Comparison of ENCODE assay signal across 12 cellular contexts in genomic region chr21:44442266-44443125, GRCh38. TPM values are rescaled to one million over a fixed set of nuclear protein-coding genes. Genes with fewer than 3 reads are reported as not detected.
A peak's percentile ranks its signal among the peaks of the same experiment; 100 is the strongest.
DNase-seq lines count a peak whose midpoint lies in the region; ATAC-seq and TF ChIP-seq lines count a peak whose summit lies in the region.
"Had no signal": no experiment of that assay in that cellular context is flagged by ENCODE, and none has a peak within 500 bp of the region (broad histone marks: within the 10 kb centered on the region; RNA-seq: fewer than 3 reads in every experiment).

No MANE protein-coding gene starts in this region.

- ATAC-seq in Right ventricle myocardium superior (ENCODE audit: poor library complexity), result no peak
- ATAC-seq in GM18502 (IDR thresholded peaks at IDR 0.05; ENCODE audit: poor library complexity, unreplicated experiment), result no peak

- H3K36me3 Mint-ChIP-seq in chondrocyte (ENCODE audit: low read depth) (no peaks in the 10 kb centered on the region), nephron progenitor cell (ENCODE audit: low read depth) (no peaks in the 10 kb centered on the region)

- TF ChIP-seq CTCF in chondrocyte (IDR thresholded peaks at IDR 0.05) (no peak), nephron progenitor cell (IDR thresholded peaks at IDR 0.05) (no peak)

- H3K9me3 Mint-ChIP-seq in chondrocyte (ENCODE audit: low read depth) (no peaks in the 10 kb centered on the region), nephron progenitor cell (no peaks in the 10 kb centered on the region)

- H3K27ac Mint-ChIP-seq in chondrocyte (ENCODE audit: unreplicated experiment) (no peak overlapping the region), nephron progenitor cell (no peak overlapping the region)

- DNase-seq in Right ventricle myocardium superior (peak; percentile 30), cardiac septum (ENCODE audit: low spot score) (no peak), chondrocyte (ENCODE audit: low spot score) (peak; percentile 53), nephron progenitor cell (peak; percentile 4), SW 1271 (lab: John Stamatoyannopoulos, UW) (no peak), kidney glomerular epithelial cell (lab: John Stamatoyannopoulos, UW) (no peak), midbrain (lab: John Stamatoyannopoulos, UW) (no peak)
- DNase-seq: NCI-H1092 treated with DMSO at 0.1 percent for 48 hours, NCI-H2081, SHP77 treated with DMSO at 0.1 percent for 48 hours had no signal

- intact Hi-C loops in Right ventricle myocardium superior (cut with DNase I) (no loop called here), cardiac septum (cut with DNase I) (no loop called here)

- H3K4me1 Mint-ChIP-seq in chondrocyte (ENCODE audit: low read depth), result no peaks in the 10 kb centered on the region
- peaks cover 9% of the 10 kb centered on the region for H3K4me1 Mint-ChIP-seq in nephron progenitor cell

- peaks cover 5% of the 10 kb centered on the region for H3K27me3 Mint-ChIP-seq in chondrocyte (ENCODE audit: low read depth)
- no peaks in the 10 kb centered on the region for H3K27me3 Mint-ChIP-seq in nephron progenitor cell (ENCODE audit: low read depth, poor library complexity)

- H3K4me3 Mint-ChIP-seq in chondrocyte (ENCODE audit: unreplicated experiment) (no peak overlapping the region), nephron progenitor cell (no peak overlapping the region)

RNA-seq across cellular contexts. Expression of gene LRRC3, which starts 12.8 kb away (rescaled TPM):
- total RNA-seq in Right ventricle myocardium superior (2.7 TPM), cardiac septum (2.9 TPM), chondrocyte (3.3 to 8.0 TPM (median 7.4 TPM) in 3 replicates)
- total RNA-seq: OCI-LY7 had no signal

Comparison
In these comparisons a context has a peak if more than half of its experiments do, and no peak if none do; other contexts are left out.
1. DNase-seq: peak in Right ventricle myocardium superior (single experiment), chondrocyte (single experiment) and nephron progenitor cell (single experiment); none in cardiac septum (single experiment), SW 1271 (0 of 2), kidney glomerular epithelial cell (single experiment) and midbrain (single experiment).